ENCODE assay signal across 8 cellular contexts in the genomic region with DNA sequence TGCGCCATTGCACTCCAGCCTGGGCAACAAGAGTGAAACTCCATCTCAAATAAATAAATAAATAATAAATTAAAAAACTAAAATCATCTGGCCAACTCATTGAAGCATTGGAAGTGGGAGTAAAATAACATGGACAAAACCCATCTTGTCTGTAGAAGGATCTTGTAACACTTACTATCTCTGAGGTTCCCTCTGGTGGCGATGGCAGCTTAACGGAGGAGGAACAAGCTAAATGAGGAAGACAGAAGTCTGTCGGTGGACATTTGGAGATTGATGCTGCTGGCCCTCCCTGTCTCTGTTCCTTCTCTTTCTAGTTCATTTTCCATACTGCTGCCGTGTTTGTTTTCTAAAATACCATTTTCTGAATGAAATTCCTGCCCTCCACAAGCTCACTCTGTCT. TPM values are rescaled to one million over a fixed set of nuclear protein-coding genes. Genes with fewer than 3 reads are reported as not detected.
DNase-seq lines count a peak whose midpoint lies in the region; ATAC-seq, FAIRE-seq and TF ChIP-seq lines count a peak whose summit lies in the region.

No MANE protein-coding gene starts in this region.

- H3K9ac ChIP-seq in GM12878 (ENCODE audit: control insufficient read depth, insufficient read depth, low read length) (no peak overlapping the region), liver (ENCODE audit: low read depth in 1 of 2, low read length in 2 of 2) (no peak overlapping the region)

- no peaks in the 10 kb centered on the region for H3K27me3 Mint-ChIP-seq in activated T-helper 2 cell treated with anti-CD3 and anti-CD28 coated beads, Interferon-gamma antibody, Interleukin-2, Interleukin-4, amounts not matched to agents 10 μg/mL and 5 μg/mL and 100 μg/mL, durations not matched to agents 14 hours and 24 hours and 36 hours (ENCODE audit: low read depth)

- POLR2A ChIA-PET in GM12878 (lab: Charles Lee): no interaction called here

- H3K9me3 ChIP-seq in GM12878 (replicated peaks; ENCODE audit: control insufficient read depth, insufficient read depth, low read length) (peaks cover 12% of the 10 kb centered on the region; the same call in 2 of the 3 replicates), liver (ENCODE audit: control insufficient read depth in 4 of 4, low read length in 3 of 4) (no peaks in the 10 kb centered on the region)

- TF ChIP-seq POLR2A in GM12878 (IDR thresholded peaks at IDR 0.05; ENCODE audit: low read depth, low read length): no peak

- H3K27ac Mint-ChIP-seq in activated T-helper 2 cell treated with anti-CD3 and anti-CD28 coated beads, Interferon-gamma antibody, Interleukin-2, Interleukin-4, amounts not matched to agents 10 μg/mL and 5 μg/mL and 100 μg/mL, durations not matched to agents 14 hours and 24 hours and 36 hours: no peak overlapping the region

- H3K4me1 Mint-ChIP-seq in activated T-helper 2 cell treated with anti-CD3 and anti-CD28 coated beads, Interferon-gamma antibody, Interleukin-2, Interleukin-4, amounts not matched to agents 10 μg/mL and 5 μg/mL and 100 μg/mL, durations not matched to agents 14 hours and 24 hours and 36 hours (ENCODE audit: low read depth): peaks cover 4% of the 10 kb centered on the region

- no peak overlapping the region for H3K4me3 Mint-ChIP-seq in activated T-helper 2 cell treated with anti-CD3 and anti-CD28 coated beads, Interferon-gamma antibody, Interleukin-2, Interleukin-4, amounts not matched to agents 10 μg/mL and 5 μg/mL and 100 μg/mL, durations not matched to agents 14 hours and 24 hours and 36 hours (ENCODE audit: low read depth)

- H3K4me1 ChIP-seq in GM12878 (ENCODE audit: control insufficient read depth, insufficient read depth, low read length) (no peaks in the 10 kb centered on the region), liver (ENCODE audit: control insufficient read depth in 4 of 4, insufficient read depth in 4 of 4, low read length in 3 of 4) (peaks cover 0 to 1% (median 0%) of the 10 kb centered on the region in 4 donors)

- 86% methylated on average over 5 of the region's 5 CpGs for WGBS in GM12878 (ENCODE audit: insufficient coverage, insufficient replicate concordance, low lambda C conversion rate, missing lambda C conversion rate)
- WGBS in liver: 62% methylated on average over 5 of the region's 5 CpGs

- H3K9me3 Mint-ChIP-seq in activated T-helper 2 cell treated with anti-CD3 and anti-CD28 coated beads, Interferon-gamma antibody, Interleukin-2, Interleukin-4, amounts not matched to agents 10 μg/mL and 5 μg/mL and 100 μg/mL, durations not matched to agents 14 hours and 24 hours and 36 hours: peaks cover 8% of the 10 kb centered on the region

- H3K27me3 ChIP-seq in GM12878 (replicated peaks in 1 of 2; ENCODE audit: control insufficient read depth in 2 of 2, insufficient read depth in 2 of 2, low read length in 1 of 2): no peaks in the 10 kb centered on the region
- H3K27me3 ChIP-seq in liver (ENCODE audit: control insufficient read depth in 4 of 4, insufficient read depth in 4 of 4, low read length in 3 of 4): no peaks in the 10 kb centered on the region

- no peak overlapping the region for H3K27ac ChIP-seq in C4-2B
- H3K27ac ChIP-seq in GM12878 (ENCODE audit: control insufficient read depth, insufficient read depth): no peak overlapping the region
- peak overlapping the region in 1 of 2 donors; percentile 13 for H3K27ac ChIP-seq in liver (ENCODE audit: low read depth in 1 of 2, low read length in 2 of 2)

- in situ Hi-C loops in GM12878 (cut with MboI) (no loop called here), GM13976 (cut with MboI; ENCODE audit: low sequenced_read_pairs, unreplicated experiment) (loop anchor here (25.0 kb wide), 1 partner anchor 379 kb away; a partner anchor contains a TSS)

- CTCF ChIA-PET in GM12878 (lab: Yijun Ruan, JAX): interaction anchor here (0.7 to 3.5 kb wide), 5 partner anchors 17 to 140 kb away, joined by 3 to 21 read pairs (median 5); no protein-coding TSS in a partner anchor

- H4K20me1 ChIP-seq in GM12878 (ENCODE audit: control insufficient read depth, insufficient read depth): no peaks in the 10 kb centered on the region

- no peak overlapping the region for H2AFZ ChIP-seq in GM12878 (ENCODE audit: control insufficient read depth, low read depth, low read length)

- BruUV-seq in GM12878 (replicated peaks; lab: Mats Ljungman, UMichigan): no TSS peak

- H3K36me3 ChIP-seq in GM12878 (ENCODE audit: control insufficient read depth in 2 of 2, insufficient read depth in 2 of 2, low read length in 1 of 2) (peaks cover 4 to 22% of the 10 kb centered on the region in 2 experiments), liver (ENCODE audit: control insufficient read depth in 4 of 4, insufficient read depth in 3 of 4, low read depth in 1 of 4, low read length in 3 of 4) (peaks cover 13 to 70% (median 58%) of the 10 kb centered on the region in 4 donors)

- TF ChIP-seq RAD21 in GM12878 (IDR thresholded peaks at IDR 0.05; ENCODE audit: insufficient read depth, low read depth, low read length): no peak
- TF ChIP-seq RAD21 in liver (IDR thresholded peaks at IDR 0.05): peak; percentile 62 to 77

- H3K4me3 ChIP-seq in Jurkat, Clone E6-1 (ENCODE audit: low read length): no peak overlapping the region
- no peak overlapping the region for H3K4me3 ChIP-seq in GM12878
- H3K4me3 ChIP-seq in liver (ENCODE audit: low read depth in 1 of 3, low read length in 3 of 3): no peak overlapping the region

- RAD21 ChIA-PET in GM12878 (lab: Charles Lee; ENCODE audit: unreplicated experiment): no interaction called here

- SMC1A ChIA-PET in GM12878 (lab: Charles Lee; ENCODE audit: uncharacterized antibody, unreplicated experiment): no interaction called here

- ATAC-seq in GM12878 (no peak), HG03159 (IDR thresholded peaks at IDR 0.05; ENCODE audit: unreplicated experiment) (no peak)

- no peak overlapping the region for H3K4me2 ChIP-seq in GM12878 (ENCODE audit: control insufficient read depth, insufficient read depth)

- intact Hi-C loops in GM12878 (cut with micrococcal nuclease; ENCODE audit: unreplicated experiment): no loop called here
- intact Hi-C loops in activated T-helper 2 cell treated with anti-CD3 and anti-CD28 coated beads, Interferon-gamma antibody, Interleukin-2, Interleukin-4, amounts not matched to agents 10 μg/mL and 5 μg/mL and 100 μg/mL, durations not matched to agents 14 hours and 24 hours and 36 hours (cut with micrococcal nuclease): no loop called here

- no peak for FAIRE-seq in GM12878 (lab: Jason Lieb, UNC)

- TF ChIP-seq CTCF in C4-2B (conservative IDR thresholded peaks at IDR 0.05) (0 out of 2 replicates have a peak, but pooled peaks have one; percentile 12), GM12878 (IDR thresholded peaks at IDR 0.05 in 2 of 3, conservative IDR thresholded peaks at IDR 0.05 in 1 of 3; ENCODE audit: control insufficient read depth in 2 of 3, extremely low read depth in 1 of 3, insufficient read depth in 1 of 3, low read depth in 3 of 3, low read length in 3 of 3) (peak in 2 of 3 experiments; percentile 5 to 20; a peak in 2 of 6 replicates), liver (IDR thresholded peaks at IDR 0.05; ENCODE audit: low read depth, low read length, missing input control) (peak; percentile 33), GM13976 (IDR thresholded peaks at IDR 0.05; ENCODE audit: borderline replicate concordance, control extremely low read depth, extremely low read depth, insufficient read depth, missing control alignments) (no peak)

- peak; percentile 6 for DNase-seq in Jurkat, Clone E6-1 (ENCODE audit: low read depth, low spot score)
- DNase-seq in GM12878 (ENCODE audit: low read depth, low spot score): no peak
- no peak for DNase-seq in GM13976 (ENCODE audit: low spot score)
- no peak for DNase-seq in NCI-H446 (lab: John Stamatoyannopoulos, UW)
- no peak for DNase-seq in activated T-helper 2 cell treated with anti-CD3 and anti-CD28 coated beads, Interferon-gamma antibody, Interleukin-2, Interleukin-4, amounts not matched to agents 10 μg/mL and 5 μg/mL and 100 μg/mL, durations not matched to agents 14 hours and 24 hours and 36 hours (ENCODE audit: low spot score)

- no peak for TF ChIP-seq EP300 in GM12878 (IDR thresholded peaks at IDR 0.05; ENCODE audit: borderline replicate concordance in 1 of 2, control insufficient read depth in 1 of 2, low read depth in 2 of 2, low read length in 2 of 2)

- H3K36me3 Mint-ChIP-seq in activated T-helper 2 cell treated with anti-CD3 and anti-CD28 coated beads, Interferon-gamma antibody, Interleukin-2, Interleukin-4, amounts not matched to agents 10 μg/mL and 5 μg/mL and 100 μg/mL, durations not matched to agents 14 hours and 24 hours and 36 hours (ENCODE audit: low read depth): peaks cover 92% of the 10 kb centered on the region

- no peaks in the 10 kb centered on the region for H3K79me2 ChIP-seq in GM12878 (ENCODE audit: control insufficient read depth, insufficient read depth, low read length)

TF ChIP-seq in GM12878, 131 proteins besides CTCF, POLR2A, EP300 and RAD21 (continues in another document):
- TF ChIP-seq GABPA (IDR thresholded peaks at IDR 0.05; ENCODE audit: low read depth): no peak
- TF ChIP-seq MTA2 (IDR thresholded peaks at IDR 0.05; ENCODE audit: low read depth): no peak

TF ChIP-seq in liver, 16 proteins besides CTCF, POLR2A, EP300 and RAD21 (continues in another document):
- TF ChIP-seq FOXA2 (IDR thresholded peaks at IDR 0.05): no peak

RNA-seq across cellular contexts. Expression of a gene that starts 43.4 kb away (rescaled TPM):
- 16.1 TPM for polyA plus RNA-seq in Jurkat, Clone E6-1 (2012; ENCODE audit: insufficient read depth, insufficient read length)
- 33.4 and 36.8 TPM in 2 replicates for total RNA-seq in GM12878 (2013; cell fraction: nucleolus; rRNA removed)
- total RNA-seq in GM12878 (2014; rRNA removed) (6.5 and 7.7 TPM in 2 replicates), GM12878 (2014; rRNA removed; fragmentation: Illumina TruSeq; extraction: Trizol) (9.5 and 9.6 TPM in 2 replicates), GM12878 (2021) (12.0 and 14.4 TPM in 2 replicates), liver (10 to 100 TPM; 11.9 to 25.4 TPM)
- 5.0 TPM for polyA plus RNA-seq in GM12878 (2011; ENCODE audit: low read depth)
- polyA plus RNA-seq in GM12878 (2011; rRNA removed) (17.4 and 19.1 TPM in 2 replicates), GM12878 (2014; fragmentation: Illumina TruSeq; extraction: Trizol) (10.6 and 12.7 TPM in 2 replicates), GM12878 (2014; fragmentation: Nextera tagmentation; extraction: Ambion mirVana) (1 to 10 TPM; 1.7 to 2.7 TPM), GM12878 (2014; rRNA removed) (8.0 and 10.2 TPM in 2 replicates), GM12878 (2016; fragmentation: Nextera tagmentation; extraction: Ambion mirVana) (1 to 10 TPM; 2.1 to 2.2 TPM), liver (1 to 10 TPM; 7.1 to 9.8 TPM)
- polyA plus RNA-seq in GM12878 (2011; cell fraction: cytosol; rRNA removed): 15.6 and 17.7 TPM in 2 replicates
- polyA plus RNA-seq in GM12878 (2011; cell fraction: nucleus; rRNA removed): 24.6 and 27.5 TPM in 2 replicates
- polyA plus RNA-seq in GM12878 (2012): 10.2 and 11.4 TPM in 2 replicates
- polyA minus RNA-seq in GM12878 (2011; rRNA and poly(A)+ RNA removed): 42.4 and 46.8 TPM in 2 replicates
- polyA minus RNA-seq in GM12878 (2011; cell fraction: cytosol; rRNA and poly(A)+ RNA removed): 12.4 and 14.0 TPM in 2 replicates
- 28.9 and 45.7 TPM in 2 replicates for polyA minus RNA-seq in GM12878 (2011; cell fraction: nucleus; rRNA and poly(A)+ RNA removed)
- total RNA-seq in activated T-helper 2 cell treated with anti-CD3 and anti-CD28 coated beads, Interferon-gamma antibody, Interleukin-2, Interleukin-4, amounts not matched to agents 10 μg/mL and 5 μg/mL and 100 μg/mL, durations not matched to agents 14 hours and 24 hours and 36 hours: 43.8 and 48.6 TPM in 2 replicates
